In the genomic region with DNA sequence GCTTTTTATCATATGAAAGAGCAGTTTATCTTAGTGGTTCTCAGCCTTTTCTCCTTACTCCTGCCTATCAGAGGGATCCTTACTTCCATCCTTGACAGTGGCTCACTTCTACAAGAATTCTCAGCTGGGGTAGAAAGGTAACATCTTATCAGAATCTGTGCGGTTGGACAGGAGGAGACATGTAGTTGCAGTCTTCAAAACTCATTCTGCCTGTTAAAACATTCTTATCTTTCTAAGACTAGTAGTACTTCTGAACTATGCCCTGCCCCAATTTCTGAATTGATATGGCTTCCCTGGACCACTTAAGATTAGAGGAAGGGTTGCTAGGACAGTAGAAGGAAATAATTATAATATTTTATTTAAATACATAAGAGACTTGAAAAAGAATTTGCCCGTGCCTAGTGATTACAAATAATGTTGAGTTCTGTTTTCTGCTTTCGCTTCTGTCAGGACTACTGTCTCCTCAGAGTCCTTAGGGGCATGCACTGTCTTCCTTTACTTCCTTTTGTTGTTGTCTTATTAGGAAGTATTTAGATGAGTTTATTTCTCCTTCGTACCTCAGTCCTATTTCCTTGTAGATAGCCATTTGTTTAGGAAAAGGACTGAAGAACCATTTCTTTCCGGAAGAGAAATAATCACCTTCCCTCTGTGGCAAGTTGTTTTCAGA, we compare ENCODE assay signal across 20 cellular contexts. TPM values are rescaled to one million over a fixed set of nuclear protein-coding genes. Genes with fewer than 3 reads are reported as not detected.
DNase-seq lines count a peak whose midpoint lies in the region; ATAC-seq, FAIRE-seq and TF ChIP-seq lines count a peak whose summit lies in the region.
"Had no signal": no experiment of that assay in that cellular context is flagged by ENCODE, and none has a peak within 500 bp of the region (broad histone marks: within the 10 kb centered on the region; RNA-seq: fewer than 3 reads in every experiment).

No MANE protein-coding gene starts in this region.

- TF ChIP-seq POLR2A in GM12878 (IDR thresholded peaks at IDR 0.05; ENCODE audit: low read depth, low read length): no peak

- peaks cover 0 to under 1% of the 10 kb centered on the region in 2 experiments; a peak in 2 of 4 replicates for H3K36me3 ChIP-seq in GM12878 (ENCODE audit: control insufficient read depth in 2 of 2, insufficient read depth in 2 of 2, low read length in 1 of 2)
- H3K36me3 ChIP-seq in naive thymus-derived CD4-positive, alpha-beta T cell (ENCODE audit: control insufficient read depth in 2 of 3, insufficient read depth in 3 of 3, low read length in 3 of 3): peaks cover 0 to 7% (median 0%) of the 10 kb centered on the region in 3 experiments
- H3K36me3 ChIP-seq: Peyer's patch had no signal

- 61% methylated on average over 5 of the region's 5 CpGs for WGBS in GM12878 (ENCODE audit: insufficient coverage, insufficient replicate concordance, low lambda C conversion rate, missing lambda C conversion rate)

- H3K9me3 Mint-ChIP-seq in naive thymus-derived CD4-positive, alpha-beta T cell: no peaks in the 10 kb centered on the region
- H3K9me3 Mint-ChIP-seq: activated naive CD4-positive, alpha-beta T cell treated with anti-CD3 and anti-CD28 coated beads, Interleukin-2, amount 50 U/mL, for 72 hours; type B pancreatic cell had no signal

- H3K27me3 ChIP-seq in GM12878 (replicated peaks in 1 of 2; ENCODE audit: control insufficient read depth in 2 of 2, insufficient read depth in 2 of 2, low read length in 1 of 2): no peaks in the 10 kb centered on the region
- H3K27me3 ChIP-seq in naive thymus-derived CD4-positive, alpha-beta T cell (ENCODE audit: control insufficient read depth in 2 of 2, insufficient read depth in 2 of 2, low read length in 2 of 2): no peaks in the 10 kb centered on the region
- H3K27me3 ChIP-seq: Peyer's patch had no signal

- no peak for TF ChIP-seq EP300 in GM12878 (IDR thresholded peaks at IDR 0.05; ENCODE audit: borderline replicate concordance in 1 of 2, control insufficient read depth in 1 of 2, low read depth in 2 of 2, low read length in 2 of 2)

- TF ChIP-seq RAD21 in GM12878 (IDR thresholded peaks at IDR 0.05; ENCODE audit: insufficient read depth, low read depth, low read length): no peak

- no peak overlapping the region for H3K4me3 Mint-ChIP-seq in naive thymus-derived CD4-positive, alpha-beta T cell
- H3K4me3 Mint-ChIP-seq: type B pancreatic cell had no signal

- peak overlapping the region; percentile 25; the same call in 1 of the 2 replicates for H3K9ac ChIP-seq in GM12878 (ENCODE audit: control insufficient read depth, insufficient read depth, low read length)

- H3K4me2 ChIP-seq in GM12878 (ENCODE audit: control insufficient read depth, insufficient read depth): 0 out of 2 replicates have a peak overlapping the region, but pooled peaks have one; percentile 28

- POLR2A ChIA-PET in GM12878 (lab: Charles Lee): interaction anchor here (0.7 kb wide), 1 partner anchor 225 kb away, joined by 4 read pairs; no protein-coding TSS in a partner anchor
- POLR2A ChIA-PET in naive thymus-derived CD4-positive, alpha-beta T cell (lab: Charles Lee): no interaction called here

- CTCF ChIA-PET in GM12878 (lab: Yijun Ruan, JAX): interaction anchor here (1.4 kb wide), 1 partner anchor 14 kb away, joined by 3 read pairs; no protein-coding TSS in a partner anchor
- CTCF ChIA-PET in naive thymus-derived CD4-positive, alpha-beta T cell (lab: Charles Lee): no interaction called here

- H3K36me3 Mint-ChIP-seq in naive thymus-derived CD4-positive, alpha-beta T cell: peaks cover 0 to 2% (median 0%) of the 10 kb centered on the region in 5 donors
- H3K36me3 Mint-ChIP-seq: activated naive CD4-positive, alpha-beta T cell treated with anti-CD3 and anti-CD28 coated beads, Interleukin-2, amount 50 U/mL, for 72 hours; type B pancreatic cell had no signal

- no TSS peak for BruUV-seq in GM12878 (replicated peaks; lab: Mats Ljungman, UMichigan)

- peak overlapping the region; percentile 28; the same call in 1 of the 2 replicates for H3K27ac ChIP-seq in GM12878 (ENCODE audit: control insufficient read depth, insufficient read depth)
- no peak overlapping the region for H3K27ac ChIP-seq in naive thymus-derived CD4-positive, alpha-beta T cell (ENCODE audit: low read depth, low read length)
- H3K27ac ChIP-seq: Peyer's patch had no signal

- H4K20me1 ChIP-seq in GM12878 (ENCODE audit: control insufficient read depth, insufficient read depth): no peaks in the 10 kb centered on the region

- H3K27ac Mint-ChIP-seq in naive thymus-derived CD4-positive, alpha-beta T cell: peak overlapping the region in 1 of 9 donors; percentile 65
- H3K27ac Mint-ChIP-seq: activated naive CD4-positive, alpha-beta T cell treated with anti-CD3 and anti-CD28 coated beads, Interleukin-2, amount 50 U/mL, for 72 hours; type B pancreatic cell had no signal

- RAD21 ChIA-PET in GM12878 (lab: Charles Lee; ENCODE audit: unreplicated experiment): interaction anchor here (0.8 kb wide), 1 partner anchor 160 kb away, joined by 3 read pairs; no protein-coding TSS in a partner anchor

- no peak overlapping the region; the same call in 1 of the 2 replicates for H2AFZ ChIP-seq in GM12878 (ENCODE audit: control insufficient read depth, low read depth, low read length)

- in situ Hi-C loops in GM12878 (cut with MboI): no loop called here

- SMC1A ChIA-PET in GM12878 (lab: Charles Lee; ENCODE audit: uncharacterized antibody, unreplicated experiment): interaction anchor here (0.7 to 1.6 kb wide), 3 partner anchors 11 to 768 kb away, joined by 3 to 6 read pairs (median 3); no protein-coding TSS in a partner anchor

- TF ChIP-seq CTCF in GM12878 (IDR thresholded peaks at IDR 0.05 in 2 of 3, conservative IDR thresholded peaks at IDR 0.05 in 1 of 3; ENCODE audit: control insufficient read depth in 2 of 3, extremely low read depth in 1 of 3, insufficient read depth in 1 of 3, low read depth in 3 of 3, low read length in 3 of 3): no peak

- peaks cover 16% of the 10 kb centered on the region for H3K4me1 ChIP-seq in GM12878 (ENCODE audit: control insufficient read depth, insufficient read depth, low read length)
- H3K4me1 ChIP-seq in naive thymus-derived CD4-positive, alpha-beta T cell (ENCODE audit: control insufficient read depth in 2 of 2, insufficient read depth in 2 of 2, low read length in 2 of 2): no peaks in the 10 kb centered on the region

- H3K9me3 ChIP-seq in GM12878 (replicated peaks; ENCODE audit: control insufficient read depth, insufficient read depth, low read length): no peaks in the 10 kb centered on the region
- no peaks in the 10 kb centered on the region for H3K9me3 ChIP-seq in naive thymus-derived CD4-positive, alpha-beta T cell (ENCODE audit: control insufficient read depth in 2 of 3, low read length in 3 of 3)
- H3K9me3 ChIP-seq: Peyer's patch had no signal

- DNase-seq in CD1c-positive myeloid dendritic cell (ENCODE audit: extremely low spot score) (peak; percentile 59), MV-4-11 (lab: John Stamatoyannopoulos, UW) (peak; percentile 63), GM12878 (ENCODE audit: low read depth, low spot score) (no peak), NCI-H2227 (lab: John Stamatoyannopoulos, UW; ENCODE audit: unreplicated experiment) (no peak)
- DNase-seq in naive thymus-derived CD4-positive, alpha-beta T cell: no peak
- no peak for DNase-seq in activated naive CD4-positive, alpha-beta T cell treated with Interleukin-2 at 50 U/mL for 16 hours
- DNase-seq: activated CD4-positive, CD25-positive, alpha-beta regulatory T cell treated with anti-CD3 and anti-CD28 coated beads, Interleukin-2, amount 50 U/mL, for 72 hours; activated CD8-positive, alpha-beta memory T cell treated with anti-CD3 and anti-CD28 coated beads, Interleukin-2, amount 50 U/mL, for 48 hours; DMS79 treated with DMSO at 0.1 percent for 48 hours; HCEC 1CT; mesendoderm; NCI-H1436; nucleus accumbens; Peyer's patch; stimulated activated CD4-positive, alpha-beta T cell treated with anti-CD3 and anti-CD28 coated beads, Interleukin-4, amount 100 ng/mL, for 4 hours had no signal

- no peak overlapping the region; the same call in 1 of the 2 replicates for H3K4me3 ChIP-seq in GM12878
- H3K4me3 ChIP-seq in naive thymus-derived CD4-positive, alpha-beta T cell (ENCODE audit: low read length): no peak overlapping the region
- H3K4me3 ChIP-seq: Peyer's patch had no signal

- intact Hi-C loops in GM12878 (cut with micrococcal nuclease; ENCODE audit: unreplicated experiment): no loop called here
- intact Hi-C loops in naive thymus-derived CD4-positive, alpha-beta T cell (cut with micrococcal nuclease): no loop called here

- peaks cover 6 to 24% (median 16%) of the 10 kb centered on the region in 7 donors for H3K4me1 Mint-ChIP-seq in naive thymus-derived CD4-positive, alpha-beta T cell

- H3K27me3 Mint-ChIP-seq in naive thymus-derived CD4-positive, alpha-beta T cell: no peaks in the 10 kb centered on the region
- H3K27me3 Mint-ChIP-seq: type B pancreatic cell had no signal

- peaks cover 36% of the 10 kb centered on the region for H3K79me2 ChIP-seq in GM12878 (ENCODE audit: control insufficient read depth, insufficient read depth, low read length)

- ATAC-seq in GM12878 (peak; percentile 40; the same call in 2 of the 3 replicates), HG02623 (IDR thresholded peaks at IDR 0.05; ENCODE audit: unreplicated experiment) (no peak), HG03135 (IDR thresholded peaks at IDR 0.05; ENCODE audit: unreplicated experiment) (no peak)
- ATAC-seq in naive thymus-derived CD4-positive, alpha-beta T cell: peak; percentile 27
- ATAC-seq: activated naive CD4-positive, alpha-beta T cell treated with anti-CD3 and anti-CD28 coated beads, Interleukin-2, amount 50 U/mL, for 72 hours had no signal

- no peak for FAIRE-seq in GM12878 (lab: Jason Lieb, UNC)
- FAIRE-seq: frontal cortex had no signal

RNA-seq across cellular contexts. Expression of gene BLTP3A, which starts 24.9 kb away (rescaled TPM):
- 23.4 and 23.8 TPM in 2 replicates for total RNA-seq in GM12878 (2013; cell fraction: nucleolus; rRNA removed)
- total RNA-seq in GM12878 (2014; rRNA removed): 9.1 and 10.6 TPM in 2 replicates
- 10.4 and 10.5 TPM in 2 replicates for total RNA-seq in GM12878 (2014; rRNA removed; fragmentation: Illumina TruSeq; extraction: Trizol)
- 15.1 and 16.7 TPM in 2 replicates for total RNA-seq in GM12878 (2021)
- 4.1 TPM for polyA plus RNA-seq in GM12878 (2011; ENCODE audit: low read depth)
- 12.7 and 13.5 TPM in 2 replicates for polyA plus RNA-seq in GM12878 (2011; rRNA removed)
- 13.1 and 13.4 TPM in 2 replicates for polyA plus RNA-seq in GM12878 (2011; cell fraction: cytosol; rRNA removed)
- polyA plus RNA-seq in GM12878 (2011; cell fraction: nucleus; rRNA removed): 7.4 and 8.0 TPM in 2 replicates
- 5.9 and 6.2 TPM in 2 replicates for polyA plus RNA-seq in GM12878 (2012)
- 14.3 TPM in 2 replicates for polyA plus RNA-seq in GM12878 (2014; fragmentation: Illumina TruSeq; extraction: Trizol)
- polyA plus RNA-seq in GM12878 (2014; fragmentation: Nextera tagmentation; extraction: Ambion mirVana): 1 to 10 TPM; 2.7 to 2.8 TPM
- 9.3 and 9.8 TPM in 2 replicates for polyA plus RNA-seq in GM12878 (2014; rRNA removed)
- 1 to 10 TPM; 8.3 to 8.4 TPM for polyA plus RNA-seq in GM12878 (2016; fragmentation: Nextera tagmentation; extraction: Ambion mirVana)
- polyA minus RNA-seq in GM12878 (2011; rRNA and poly(A)+ RNA removed): 30.1 and 34.2 TPM in 2 replicates
- polyA minus RNA-seq in GM12878 (2011; cell fraction: cytosol; rRNA and poly(A)+ RNA removed): 10.4 and 11.0 TPM in 2 replicates
- polyA minus RNA-seq in GM12878 (2011; cell fraction: nucleus; rRNA and poly(A)+ RNA removed): 6.2 and 10.6 TPM in 2 replicates
- total RNA-seq in naive thymus-derived CD4-positive, alpha-beta T cell: 10 to 100 TPM; 10.7 to 12.9 (median 11.9) TPM
- 1 to 10 TPM in 1 of 2 donors, under 1 TPM in 1; 0.72 to 1.2 TPM for polyA plus RNA-seq in naive thymus-derived CD4-positive, alpha-beta T cell

RNA-seq across cellular contexts. Expression of gene SNRPC, which starts 59.5 kb away (rescaled TPM):
- 25.1 and 28.1 TPM in 2 replicates for total RNA-seq in GM12878 (2013; cell fraction: nucleolus; rRNA removed)
- total RNA-seq in GM12878 (2014; rRNA removed): 258 and 298 TPM in 2 replicates
- total RNA-seq in GM12878 (2014; rRNA removed; fragmentation: Illumina TruSeq; extraction: Trizol): 233 and 249 TPM in 2 replicates
- 180 and 196 TPM in 2 replicates for total RNA-seq in GM12878 (2021)
- 178 TPM for polyA plus RNA-seq in GM12878 (2011; ENCODE audit: low read depth)
- polyA plus RNA-seq in GM12878 (2011; rRNA removed): 245 and 260 TPM in 2 replicates
- 407 and 419 TPM in 2 replicates for polyA plus RNA-seq in GM12878 (2011; cell fraction: cytosol; rRNA removed)
- polyA plus RNA-seq in GM12878 (2011; cell fraction: nucleus; rRNA removed): 129 and 183 TPM in 2 replicates
- polyA plus RNA-seq in GM12878 (2012): 131 and 149 TPM in 2 replicates
- 258 and 370 TPM in 2 replicates for polyA plus RNA-seq in GM12878 (2014; fragmentation: Illumina TruSeq; extraction: Trizol)
- polyA plus RNA-seq in GM12878 (2014; fragmentation: Nextera tagmentation; extraction: Ambion mirVana): 100 to 1,000 TPM; 346 to 376 TPM
- 368 and 428 TPM in 2 replicates for polyA plus RNA-seq in GM12878 (2014; rRNA removed)
- 100 to 1,000 TPM; 529 to 565 TPM for polyA plus RNA-seq in GM12878 (2016; fragmentation: Nextera tagmentation; extraction: Ambion mirVana)
- 75.7 and 92.1 TPM in 2 replicates for polyA minus RNA-seq in GM12878 (2011; rRNA and poly(A)+ RNA removed)
- polyA minus RNA-seq in GM12878 (2011; cell fraction: cytosol; rRNA and poly(A)+ RNA removed): 37.6 and 41.8 TPM in 2 replicates
- 15.1 and 21.1 TPM in 2 replicates for polyA minus RNA-seq in GM12878 (2011; cell fraction: nucleus; rRNA and poly(A)+ RNA removed)
- total RNA-seq in naive thymus-derived CD4-positive, alpha-beta T cell: 100 to 1,000 TPM in 1 of 5 experiments, 10 to 100 TPM in 4; 38.3 to 120 (median 44.4) TPM
- polyA plus RNA-seq in naive thymus-derived CD4-positive, alpha-beta T cell: 100 to 1,000 TPM; 311 to 358 TPM

Comparison
In these comparisons a context has a peak if more than half of its experiments do, and no peak if none do; other contexts are left out.
1. DNase-seq: peak in CD1c-positive myeloid dendritic cell (single experiment) and MV-4-11 (single experiment); none in GM12878 (single experiment), naive thymus-derived CD4-positive, alpha-beta T cell (0 of 9), activated naive CD4-positive, alpha-beta T cell treated with Interleukin-2 at 50 U/mL for 16 hours (single experiment) and NCI-H2227 (single experiment).
2. ATAC-seq: peak in GM12878 (single experiment) and naive thymus-derived CD4-positive, alpha-beta T cell (single experiment); none in HG02623 (single experiment) and HG03135 (single experiment).